8 cellular contexts compared by ENCODE assay signal in genomic region chr17:43755389-43755875, GRCh38. TPM values are rescaled to one million over a fixed set of nuclear protein-coding genes. Genes with fewer than 3 reads are reported as not detected.
DNase-seq lines count a peak whose midpoint lies in the region; ATAC-seq and TF ChIP-seq lines count a peak whose summit lies in the region.

No MANE protein-coding gene starts in this region.

- no peak overlapping the region for H3K27ac ChIP-seq in parathyroid adenoma

- no peak for TF ChIP-seq CTCF in parathyroid adenoma (IDR thresholded peaks at IDR 0.05)

- H3K27me3 ChIP-seq in NT2/D1 (ENCODE audit: insufficient read depth, insufficient read length) (peaks cover 15% of the 10 kb centered on the region), parathyroid adenoma (ENCODE audit: control insufficient read depth, insufficient read depth, low read length) (no peaks in the 10 kb centered on the region)

- H2AFZ ChIP-seq in parathyroid adenoma: peak overlapping the region; percentile 66

- peak overlapping the region; percentile 71 for H3K4me2 ChIP-seq in parathyroid adenoma (ENCODE audit: low read length)

- intact Hi-C loops in Right ventricle myocardium superior (cut with DNase I): loop anchor here (10.0 kb wide), 1 partner anchor 181 kb away; no protein-coding TSS in a partner anchor

- H3K4me3 ChIP-seq in NT2/D1 (ENCODE audit: insufficient read length, low read depth): peak overlapping the region; percentile 13
- H3K4me3 ChIP-seq in parathyroid adenoma (ENCODE audit: low read depth, low read length): peak overlapping the region; percentile 2

- DNase-seq in ELR (ENCODE audit: low read depth): peak; percentile 26
- DNase-seq in NT2/D1 (ENCODE audit: low read depth, low spot score): no peak
- no peak for DNase-seq in Right ventricle myocardium superior
- no peak for DNase-seq in NCI-H1436 (lab: John Stamatoyannopoulos, UW)
- no peak for DNase-seq in NCI-H226

- peaks cover 13% of the 10 kb centered on the region for H3K4me1 ChIP-seq in NT2/D1 (ENCODE audit: insufficient read depth, insufficient read length)
- H3K4me1 ChIP-seq in parathyroid adenoma: no peaks in the 10 kb centered on the region

- H3K9me3 ChIP-seq in NT2/D1 (ENCODE audit: insufficient read depth, low read length): no peaks in the 10 kb centered on the region
- H3K9me3 ChIP-seq in parathyroid adenoma (ENCODE audit: control insufficient read depth, low read length): no peaks in the 10 kb centered on the region

- H3K9ac ChIP-seq in NT2/D1 (ENCODE audit: insufficient read length, low read depth): no peak overlapping the region
- no peak overlapping the region for H3K9ac ChIP-seq in parathyroid adenoma

- no peaks in the 10 kb centered on the region for H3K79me2 ChIP-seq in parathyroid adenoma

- ATAC-seq in Right ventricle myocardium superior (ENCODE audit: poor library complexity) (peak; percentile 41), GM21526 (IDR thresholded peaks at IDR 0.05; ENCODE audit: low FRiP score, unreplicated experiment) (no peak), HG03097 (IDR thresholded peaks at IDR 0.05; ENCODE audit: low FRiP score, unreplicated experiment) (no peak)

- H3K36me3 ChIP-seq in NT2/D1 (ENCODE audit: insufficient read depth, insufficient read length, low read length) (no peaks in the 10 kb centered on the region), parathyroid adenoma (ENCODE audit: control insufficient read depth, insufficient read depth, low read length) (no peaks in the 10 kb centered on the region)

RNA-seq across cellular contexts. Expression of gene SOST, which starts 3.2 kb away (rescaled TPM):
- total RNA-seq in Right ventricle myocardium superior: not detected

RNA-seq across cellular contexts. Expression of gene DUSP3, which starts 23.3 kb away (rescaled TPM):
- total RNA-seq in Right ventricle myocardium superior: 224 TPM

RNA-seq across cellular contexts. Expression of gene CFAP97D1, which starts 24.8 kb away (rescaled TPM):
- total RNA-seq in Right ventricle myocardium superior: not detected
